18 cellular contexts compared by ENCODE assay signal in genomic region chr2:25187729-25188350, GRCh38. TPM values are rescaled to one million over a fixed set of nuclear protein-coding genes. Genes with fewer than 3 reads are reported as not detected.
A peak's percentile ranks its signal among the peaks of the same experiment; 100 is the strongest.
DNase-seq lines count a peak whose midpoint lies in the region; TF ChIP-seq lines count a peak whose summit lies in the region.
"Had no signal": no experiment of that assay in that cellular context is flagged by ENCODE, and none has a peak within 500 bp of the region (broad histone marks: within the 10 kb centered on the region; RNA-seq: fewer than 3 reads in every experiment).

No MANE protein-coding gene starts in this region.

- no peak for TF ChIP-seq EP300 in suprapubic skin (IDR thresholded peaks at IDR 0.05)

- H3K27ac ChIP-seq in neural progenitor cell: no peak overlapping the region
- no peak overlapping the region for H3K27ac ChIP-seq in suprapubic skin
- H3K27ac ChIP-seq in prostate gland: no peak overlapping the region
- H3K27ac ChIP-seq: GM23248, SJSA1 had no signal

- H3K4me1 Mint-ChIP-seq in neural progenitor cell: peaks cover 32% of the 10 kb centered on the region
- H3K4me1 Mint-ChIP-seq: CD4-positive, alpha-beta memory T cell had no signal

- 84% methylated on average over 11 of the region's 11 CpGs for WGBS in suprapubic skin
- 80% methylated on average over 11 of the region's 11 CpGs for WGBS in prostate gland

- H3K36me3 ChIP-seq in neural progenitor cell (no peaks in the 10 kb centered on the region), suprapubic skin (no peaks in the 10 kb centered on the region), prostate gland (no peaks in the 10 kb centered on the region)
- H3K36me3 ChIP-seq: BE2C, SJSA1 had no signal

- no peaks in the 10 kb centered on the region for H3F3A ChIP-seq in neural progenitor cell (ENCODE audit: low read depth)

- intact Hi-C loops in prostate gland (cut with DNase I): no loop called here

- no peak for TF ChIP-seq CTCF in neural progenitor cell (IDR thresholded peaks at IDR 0.05)
- no peak for TF ChIP-seq CTCF in suprapubic skin (IDR thresholded peaks at IDR 0.05)
- no peak for TF ChIP-seq CTCF in prostate gland (IDR thresholded peaks at IDR 0.05)

- H3K27ac Mint-ChIP-seq in neural progenitor cell: peak overlapping the region; percentile 50
- H3K27ac Mint-ChIP-seq: CD4-positive, alpha-beta memory T cell had no signal

- H3K4me3 ChIP-seq in neural progenitor cell: no peak overlapping the region
- H3K4me3 ChIP-seq in suprapubic skin: no peak overlapping the region
- no peak overlapping the region for H3K4me3 ChIP-seq in prostate gland
- H3K4me3 ChIP-seq: GM23248, SJSA1 had no signal

- no peaks in the 10 kb centered on the region for H3K36me3 Mint-ChIP-seq in neural progenitor cell
- H3K36me3 Mint-ChIP-seq: CD4-positive, alpha-beta memory T cell had no signal

- H3K9me3 ChIP-seq in neural progenitor cell (ENCODE audit: low read depth) (no peaks in the 10 kb centered on the region), suprapubic skin (no peaks in the 10 kb centered on the region), prostate gland (no peaks in the 10 kb centered on the region)
- H3K9me3 ChIP-seq: BE2C, SJSA1 had no signal

- no peak overlapping the region for H3K9ac ChIP-seq in neural progenitor cell
- H3K9ac ChIP-seq: GM23248 had no signal

- H3K4me2 ChIP-seq in neural progenitor cell: no peak overlapping the region

- no peaks in the 10 kb centered on the region for H4K20me1 ChIP-seq in neural progenitor cell (ENCODE audit: low read depth)

- H2AFZ ChIP-seq in neural progenitor cell (replicated peaks): no peak overlapping the region
- H2AFZ ChIP-seq: GM23248 had no signal

- no peak overlapping the region for H3K4me3 Mint-ChIP-seq in neural progenitor cell
- H3K4me3 Mint-ChIP-seq: CD4-positive, alpha-beta memory T cell had no signal

- peaks cover 12% of the 10 kb centered on the region for H3K27me3 Mint-ChIP-seq in neural progenitor cell (ENCODE audit: insufficient read depth, low read depth)

- H3K27me3 ChIP-seq in neural progenitor cell (no peaks in the 10 kb centered on the region), suprapubic skin (no peaks in the 10 kb centered on the region), prostate gland (replicated peaks; ENCODE audit: insufficient read depth) (no peaks in the 10 kb centered on the region)
- H3K27me3 ChIP-seq: BE2C, SJSA1 had no signal

- peaks cover 15% of the 10 kb centered on the region for H3K4me1 ChIP-seq in neural progenitor cell
- peaks cover 11% of the 10 kb centered on the region for H3K4me1 ChIP-seq in suprapubic skin
- H3K4me1 ChIP-seq in prostate gland (replicated peaks): no peaks in the 10 kb centered on the region
- H3K4me1 ChIP-seq: BE2C, SJSA1 had no signal

- peak; percentile 79 for DNase-seq in DMS79 (lab: John Stamatoyannopoulos, UW)
- DNase-seq in NCI-H187 (lab: John Stamatoyannopoulos, UW): peak; percentile 79 to 82
- DNase-seq in SW480 (ENCODE audit: low spot score): peak; percentile 62
- peak; percentile 44 for DNase-seq in neural progenitor cell (ENCODE audit: low spot score)
- DNase-seq in suprapubic skin (ENCODE audit: low spot score in 2 of 2): no peak
- DNase-seq in cortex of kidney (lab: John Stamatoyannopoulos, UW): no peak
- no peak for DNase-seq in prostate gland (ENCODE audit: low spot score)
- DNase-seq: BE2C; CD4-positive, alpha-beta memory T cell; GM23248; HCEC 1CT; NCI-H1436 treated with DMSO at 0.1 percent for 48 hours; NCI-H2081 treated with DMSO at 0.1 percent for 48 hours; NCI-H446; NCI-H774; SW 1271 had no signal

- no peak for TF ChIP-seq POLR2A in suprapubic skin (IDR thresholded peaks at IDR 0.05)
- no peak for TF ChIP-seq POLR2A in prostate gland (IDR thresholded peaks at IDR 0.05)

- peaks cover under 1% of the 10 kb centered on the region for H3K9me3 Mint-ChIP-seq in neural progenitor cell
- H3K9me3 Mint-ChIP-seq: CD4-positive, alpha-beta memory T cell had no signal

- H3K79me2 ChIP-seq in neural progenitor cell (ENCODE audit: low read depth): no peaks in the 10 kb centered on the region

RNA-seq across cellular contexts. Expression of gene POMC, which starts 19.5 kb away (rescaled TPM):
- total RNA-seq in neural progenitor cell (ENCODE audit: low replicate concordance) (not detected in 2 replicates), suprapubic skin (10 to 100 TPM in 1 of 4 donors, 1 to 10 TPM in 3; 2.6 to 11.4 (median 5.9) TPM), prostate gland (10 to 100 TPM in 1 of 2 donors, 1 to 10 TPM in 1; 2.6 to 31.0 TPM)
- total RNA-seq: G401, SJSA1 had no signal

Comparison
In these comparisons a context has a peak if more than half of its experiments do, and no peak if none do; other contexts are left out.
1. DNase-seq: peak in DMS79 (single experiment), NCI-H187 (2 of 2), SW480 (single experiment) and neural progenitor cell (single experiment); none in suprapubic skin (0 of 2), cortex of kidney (single experiment) and prostate gland (single experiment).